Comparison of ENCODE assay signal across 7 cellular contexts in genomic region chr22:24503137-24503850, GRCh38. TPM values are rescaled to one million over a fixed set of nuclear protein-coding genes. Genes with fewer than 3 reads are reported as not detected.
DNase-seq lines count a peak whose midpoint lies in the region; ATAC-seq and TF ChIP-seq lines count a peak whose summit lies in the region.

No MANE protein-coding gene starts in this region.

- H3K4me1 Mint-ChIP-seq in T-cell, result peaks cover 3 to 12% (median 11%) of the 10 kb centered on the region in 3 donors
- peaks cover 2 to 9% of the 10 kb centered on the region in 2 donors for H3K4me1 Mint-ChIP-seq in immature natural killer cell

- H3K27me3 Mint-ChIP-seq in T-cell (no peaks in the 10 kb centered on the region), immature natural killer cell (ENCODE audit: low read depth in 3 of 3) (peaks cover 2 to 7% (median 3%) of the 10 kb centered on the region in 3 donors)

- H3K36me3 Mint-ChIP-seq in T-cell (no peaks in the 10 kb centered on the region), immature natural killer cell (no peaks in the 10 kb centered on the region)

- CTCF ChIA-PET in GM10248 (lab: Yijun Ruan, JAX) (interaction anchor here (0.8 to 3.0 kb wide), 26 partner anchors 12 to 180 kb away, joined by 3 to 23 read pairs (median 4); no protein-coding TSS in a partner anchor), T-cell (lab: Charles Lee) (interaction anchor here in 1 of 2 donors (1.3 kb wide), 1 partner anchor 81 kb away, joined by 4 read pairs; no protein-coding TSS in a partner anchor)

- ATAC-seq in HG03520 (IDR thresholded peaks at IDR 0.05; ENCODE audit: unreplicated experiment), result peak; percentile 46
- ATAC-seq in T-cell (replicated peaks in 1 of 4), result peak; percentile 60 to 81 (median 74)

- H3K9me3 Mint-ChIP-seq in T-cell (no peaks in the 10 kb centered on the region), immature natural killer cell (no peaks in the 10 kb centered on the region)

- H3K4me3 Mint-ChIP-seq in T-cell (no peak overlapping the region), immature natural killer cell (no peak overlapping the region)

- POLR2A ChIA-PET in GM10248 (lab: Yijun Ruan, JAX), result no interaction called here
- POLR2A ChIA-PET in T-cell (lab: Charles Lee), result no interaction called here

- peak; percentile 76 for TF ChIP-seq CTCF in GM10248 (IDR thresholded peaks at IDR 0.05; ENCODE audit: control extremely low read depth, extremely low read depth, low read depth, missing control alignments)

- no peak overlapping the region for H3K27ac Mint-ChIP-seq in T-cell
- peak overlapping the region in 1 of 6 donors; percentile 26 for H3K27ac Mint-ChIP-seq in immature natural killer cell

- DNase-seq in GM10248 (ENCODE audit: extremely low spot score) (peak; percentile 87), T-cell (peak in 33 of 34 experiments; percentile 27 to 67 (median 51)), amniotic epithelial cell (ENCODE audit: low read depth) (peak; percentile 52), immature natural killer cell (peak; percentile 30 to 48 (median 35)), NCI-H187 treated with DMSO at 0.1 percent for 48 hours (lab: John Stamatoyannopoulos, UW) (no peak)
- DNase-seq in stimulated activated CD4-positive, alpha-beta T cell treated with anti-CD3 and anti-CD28 coated beads, TNF-alpha, amount 100 ng/mL, for 1 hour (ENCODE audit: low read depth in 3 of 3, low spot score in 1 of 3), result peak; percentile 13 to 44 (median 41)

RNA-seq across cellular contexts. Expression of gene UPB1, which starts 8.2 kb away (rescaled TPM):
- 1 to 10 TPM in 4 of 5 donors, under 1 TPM in 1; 0.72 to 4.1 (median 1.8) TPM for total RNA-seq in T-cell
- polyA plus RNA-seq in immature natural killer cell, result not detected

RNA-seq across cellular contexts. Expression of gene GUCD1, which starts 51.6 kb away (rescaled TPM):
- 10 to 100 TPM; 51.2 to 81.8 (median 73.0) TPM for total RNA-seq in T-cell
- polyA plus RNA-seq in immature natural killer cell, result 10 to 100 TPM; 41.1 to 65.1 (median 64.1) TPM

RNA-seq across cellular contexts. Expression of gene SNRPD3, which starts 52.5 kb away (rescaled TPM):
- 10 to 100 TPM; 36.5 to 80.2 (median 68.7) TPM for total RNA-seq in T-cell
- polyA plus RNA-seq in immature natural killer cell, result 100 to 1,000 TPM in 2 of 3 donors, 10 to 100 TPM in 1; 56.6 to 116 (median 113) TPM
